ENCODE assay signal across 11 cellular contexts in genomic region chr6:71396410-71396801, GRCh38.
DNase-seq lines count a peak whose midpoint lies in the region; ATAC-seq and TF ChIP-seq lines count a peak whose summit lies in the region.
"Had no signal": no experiment of that assay in that cellular context is flagged by ENCODE, and none has a peak within 500 bp of the region (broad histone marks: within the 10 kb centered on the region; RNA-seq: fewer than 3 reads in every experiment).

No MANE protein-coding gene starts in this region.

- H3K36me3 ChIP-seq in esophagus squamous epithelium (no peaks in the 10 kb centered on the region), spleen (no peaks in the 10 kb centered on the region)
- H3K36me3 ChIP-seq: cardiac muscle cell had no signal

- WGBS in esophagus squamous epithelium, 2 donors, result 28 to 54% methylated on average over 2 of the region's 2 CpGs
- 67 to 88% (median 78%) methylated on average over 2 of the region's 2 CpGs for WGBS in spleen, 5 donors

- DNase-seq in foreskin keratinocyte, result no peak
- DNase-seq in esophagus squamous epithelium (lab: John Stamatoyannopoulos, UW), result no peak
- no peak for DNase-seq in posterior vena cava (ENCODE audit: low spot score)
- DNase-seq in NCI-H2171 treated with DMSO at 0.1 percent for 48 hours (lab: John Stamatoyannopoulos, UW), result no peak
- no peak for DNase-seq in spleen
- DNase-seq: NCI-H2171 had no signal

- ATAC-seq in GM18517 (IDR thresholded peaks at IDR 0.05; ENCODE audit: unreplicated experiment) (peak; percentile 98), GM21360 (IDR thresholded peaks at IDR 0.05; ENCODE audit: unreplicated experiment) (peak; percentile 95), HG03060 (IDR thresholded peaks at IDR 0.05; ENCODE audit: low read depth, unreplicated experiment) (peak; percentile 95), foreskin keratinocyte (peak; percentile 31)

- no peak overlapping the region for H3K4me3 ChIP-seq in esophagus squamous epithelium
- no peak overlapping the region for H3K4me3 ChIP-seq in spleen
- H3K4me3 ChIP-seq: cardiac muscle cell, skin epidermis had no signal

- intact Hi-C loops in esophagus squamous epithelium (cut with DNase I) (no loop called here), posterior vena cava (cut with DNase I) (no loop called here), spleen (cut with DNase I; ENCODE audit: low total_unique reads) (no loop called here)

- H3K27me3 ChIP-seq in foreskin keratinocyte (no peaks in the 10 kb centered on the region), esophagus squamous epithelium (no peaks in the 10 kb centered on the region), spleen (replicated peaks in 1 of 7) (no peaks in the 10 kb centered on the region)
- H3K27me3 ChIP-seq: cardiac muscle cell had no signal

- TF ChIP-seq POLR2A in esophagus squamous epithelium (IDR thresholded peaks at IDR 0.05), result no peak
- no peak for TF ChIP-seq POLR2A in spleen (IDR thresholded peaks at IDR 0.05)

- H3K4me1 ChIP-seq in foreskin keratinocyte (peaks cover 39% of the 10 kb centered on the region), esophagus squamous epithelium (peaks cover 0 to 29% (median 18%) of the 10 kb centered on the region in 3 donors), spleen (peaks cover 5 to 41% (median 20%) of the 10 kb centered on the region in 6 donors)

- H3K9me3 ChIP-seq in esophagus squamous epithelium, result no peaks in the 10 kb centered on the region
- no peaks in the 10 kb centered on the region for H3K9me3 ChIP-seq in spleen

- H3K27ac ChIP-seq in foreskin keratinocyte (no peak overlapping the region), esophagus squamous epithelium (no peak overlapping the region), spleen (no peak overlapping the region)
- H3K27ac ChIP-seq: cardiac muscle cell had no signal

- no peak for TF ChIP-seq CTCF in foreskin keratinocyte (conservative IDR thresholded peaks at IDR 0.05)
- TF ChIP-seq CTCF in esophagus squamous epithelium (IDR thresholded peaks at IDR 0.05), result no peak
- no peak for TF ChIP-seq CTCF in spleen (IDR thresholded peaks at IDR 0.05 in 8 of 11, conservative IDR thresholded peaks at IDR 0.05 in 3 of 11)

Comparison
In these comparisons a context has a peak if more than half of its experiments do, and no peak if none do; other contexts are left out.
1. ATAC-seq: peak in every context shown above with its lines; median percentile 98 in GM18517; 95 in GM21360; 95 in HG03060; 31 in foreskin keratinocyte.